Comparison of ENCODE assay signal across 24 cellular contexts in the genomic region with DNA sequence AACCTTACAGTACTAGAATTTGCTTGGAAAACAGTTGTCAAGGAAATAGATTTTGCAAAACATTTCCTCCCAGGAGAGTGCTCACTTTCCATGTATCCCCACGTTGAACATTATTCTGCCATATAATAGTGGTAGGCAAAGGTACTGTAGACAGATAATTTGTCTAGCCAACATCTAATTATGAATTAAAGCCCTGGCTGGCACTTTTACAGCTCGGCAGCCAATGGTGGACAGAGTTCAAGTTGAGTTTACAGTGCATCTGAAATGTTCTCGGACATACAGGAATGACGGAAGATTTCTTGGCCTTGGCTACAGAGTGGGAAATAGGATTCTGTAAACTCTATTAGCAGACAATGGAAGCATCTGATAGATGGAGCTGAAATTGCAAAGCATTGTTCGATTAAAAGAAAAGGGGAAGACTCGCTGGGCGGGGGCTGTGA. TPM values are rescaled to one million over a fixed set of nuclear protein-coding genes. Genes with fewer than 3 reads are reported as not detected.
DNase-seq lines count a peak whose midpoint lies in the region; ATAC-seq and TF ChIP-seq lines count a peak whose summit lies in the region.
"Had no signal": no experiment of that assay in that cellular context is flagged by ENCODE, and none has a peak within 500 bp of the region (broad histone marks: within the 10 kb centered on the region; RNA-seq: fewer than 3 reads in every experiment).

No MANE protein-coding gene starts in this region.

- POLR2A ChIA-PET in PC-3 (lab: Charles Lee; ENCODE audit: unreplicated experiment): no interaction called here

- no peaks in the 10 kb centered on the region for H3K36me3 ChIP-seq in skeletal muscle tissue (ENCODE audit: control insufficient read depth in 3 of 3, insufficient read depth in 3 of 3, low read length in 3 of 3)
- H3K36me3 ChIP-seq in PC-3 (ENCODE audit: low read depth, low read length): no peaks in the 10 kb centered on the region
- H3K36me3 ChIP-seq: prostate gland had no signal

- H3K9me3 ChIP-seq in skeletal muscle tissue (ENCODE audit: control insufficient read depth in 3 of 3, low read length in 3 of 3) (no peaks in the 10 kb centered on the region), PC-3 (ENCODE audit: low read length) (no peaks in the 10 kb centered on the region)
- H3K9me3 ChIP-seq: prostate gland, SJCRH30 had no signal

- ATAC-seq in left colon: peak; percentile 16
- ATAC-seq in HG02571 (IDR thresholded peaks at IDR 0.05; ENCODE audit: unreplicated experiment): no peak
- ATAC-seq in PC-3: no peak
- ATAC-seq: activated CD8-positive, alpha-beta T cell treated with anti-CD3 and anti-CD28 coated beads for 36 hours; activated naive CD8-positive, alpha-beta T cell treated with anti-CD3 and anti-CD28 coated beads, Interleukin-2, amount 50 U/mL, for 24 hours; esophagus mucosa; Panc1 had no signal

- no peak overlapping the region for H3K4me2 ChIP-seq in PC-3 (ENCODE audit: low read length)

- no peaks in the 10 kb centered on the region for H3F3A ChIP-seq in PC-3 (ENCODE audit: low read length, unreplicated experiment)

- no peak overlapping the region for H2AFZ ChIP-seq in PC-3 (ENCODE audit: low read length)

- CTCF ChIA-PET in PC-3 (lab: Charles Lee): no interaction called here

- H3K79me2 ChIP-seq in PC-3 (ENCODE audit: low read length): no peaks in the 10 kb centered on the region

- H3K9me2 ChIP-seq in PC-3 (replicated peaks; ENCODE audit: low read length): no peaks in the 10 kb centered on the region

- DNase-seq in NCI-H748 (lab: John Stamatoyannopoulos, UW; ENCODE audit: unreplicated experiment) (peak; percentile 29), NCI-H748 treated with DMSO at 0.1 percent for 48 hours (lab: John Stamatoyannopoulos, UW) (no peak), dermis blood vessel endothelial cell (peak; percentile 52), left colon (no peak), activated gamma-delta T cell (lab: John Stamatoyannopoulos, UW) (no peak), PC-3 (no peak)
- DNase-seq: activated CD8-positive, alpha-beta T cell treated with anti-CD3 and anti-CD28 coated beads for 36 hours; activated effector memory CD4-positive, alpha-beta T cell treated with Interleukin-2 at 50 U/mL for 16 hours; activated naive CD8-positive, alpha-beta T cell treated with anti-CD3 and anti-CD28 coated beads, Interleukin-2, amount 50 U/mL, for 24 hours; effector CD8-positive, alpha-beta T cell; H7; hypothalamus; NCI-H1694; NCI-H345; SJCRH30; small intestine; stimulated activated CD4-positive, alpha-beta T cell treated with anti-CD3 and anti-CD28 coated beads, Interleukin-1b, Interleukin-23, amount 100 ng/mL, for 48 hours; T-helper 1 cell; trophoblast cell had no signal

- H3K9ac ChIP-seq in skeletal muscle tissue (ENCODE audit: low read depth in 1 of 3, low read length in 3 of 3) (no peak overlapping the region), PC-3 (ENCODE audit: low read length) (no peak overlapping the region)

- H3K27me3 ChIP-seq in skeletal muscle tissue (ENCODE audit: control insufficient read depth in 3 of 3, insufficient read depth in 3 of 3, low read length in 3 of 3): no peaks in the 10 kb centered on the region
- H3K27me3 ChIP-seq in PC-3 (ENCODE audit: low read length): no peaks in the 10 kb centered on the region
- H3K27me3 ChIP-seq: SJCRH30 had no signal

- H3K4me1 ChIP-seq in skeletal muscle tissue (ENCODE audit: control insufficient read depth in 3 of 3, insufficient read depth in 3 of 3, low read length in 3 of 3) (peaks cover 15 to 23% (median 16%) of the 10 kb centered on the region in 3 donors), PC-3 (ENCODE audit: insufficient read depth, low read length) (peaks cover 13% of the 10 kb centered on the region)

- TF ChIP-seq CTCF in PC-3 (conservative IDR thresholded peaks at IDR 0.05; ENCODE audit: low read depth, low read length): no peak

- no peak overlapping the region for H3K4me3 ChIP-seq in skeletal muscle tissue (ENCODE audit: low read length in 3 of 3)
- no peak overlapping the region for H3K4me3 ChIP-seq in PC-3 (ENCODE audit: low read length)
- H3K4me3 ChIP-seq: prostate gland, SJCRH30 had no signal

- peak overlapping the region; percentile 3 for H3K27ac ChIP-seq in skeletal muscle tissue (ENCODE audit: low read depth, low read length)
- no peak overlapping the region for H3K27ac ChIP-seq in PC-3 (ENCODE audit: low read length)
- H3K27ac ChIP-seq: prostate gland, SJCRH30 had no signal

- intact Hi-C loops in left colon (cut with DNase I, micrococcal nuclease): no loop called here
- intact Hi-C loops in PC-3 (cut with micrococcal nuclease): no loop called here

- no peaks in the 10 kb centered on the region for H4K20me1 ChIP-seq in PC-3 (ENCODE audit: low read length)

- BruUV-seq in PC-3 (replicated peaks; lab: Mats Ljungman, UMichigan): no TSS peak

RNA-seq across cellular contexts. Expression of a gene that starts 47.8 kb away (rescaled TPM):
- total RNA-seq in dermis blood vessel endothelial cell (2.5 and 3.1 TPM in 2 replicates), left colon (1 to 10 TPM; 1.7 to 6.0 TPM), skeletal muscle tissue (6.3 TPM), PC-3 (2014; rRNA removed) (0.11 and 0.75 TPM in 2 replicates)

Comparison
In these comparisons a context has a peak if more than half of its experiments do, and no peak if none do; other contexts are left out.
1. DNase-seq: peak in NCI-H748 (single experiment) and dermis blood vessel endothelial cell (single experiment); none in NCI-H748 treated with DMSO at 0.1 percent for 48 hours (single experiment), left colon (0 of 2), activated gamma-delta T cell (single experiment) and PC-3 (single experiment).